In genomic region chr10:10845240-10845639, GRCh38 we compare ENCODE assay signal across 27 cellular contexts.
"Had no signal": no experiment of that assay in that cellular context is flagged by ENCODE, and none has a peak within 500 bp of the region (broad histone marks: within the 10 kb centered on the region; RNA-seq: fewer than 3 reads in every experiment).

No MANE protein-coding gene starts in this region.

- H3K9me3 ChIP-seq: ovary, prostate gland, testis, thyroid gland, transverse colon, upper lobe of left lung had no signal

- FAIRE-seq: islet of Langerhans, kidney had no signal

- H3K27ac ChIP-seq: left ventricle myocardium inferior, ovary, prostate gland, stomach, testis, thyroid gland had no signal

- ATAC-seq: lower lobe of right lung; naive thymus-derived CD4-positive, alpha-beta T cell; natural killer cell treated with Interleukin-12 subunit alpha and Interleukin-12 subunit beta and Interleukin-15 and Interleukin-18, amount 100 ng/mL, for 72 hours; right cardiac atrium; sciatic nerve; stimulated activated naive B cell treated with anti-CD40 and anti-IgM and Interleukin-4, amounts not matched to agents 10 μg/mL and 1 μg/mL and 100 μg/mL, for 72 hours; stimulated activated naive CD8-positive, alpha-beta T cell treated with anti-CD3 and anti-CD28 coated beads, Interleukin-15, Interleukin-2, amounts not matched to agents 100 U/mL and 50 U/mL, for 24 hours had no signal

- H3K4me3 ChIP-seq: left ventricle myocardium inferior, lower lobe of right lung, ovary, prostate gland, skin epidermis, stomach, testis, thyroid gland, transverse colon, upper lobe of left lung had no signal

- DNase-seq: hypothalamus; immature natural killer cell; kidney; left ventricle myocardium inferior; lower lobe of right lung; mammary epithelial cell; mesendoderm; naive thymus-derived CD4-positive, alpha-beta T cell; ovary; posterior cingulate gyrus; right cardiac atrium; stimulated activated CD4-positive, alpha-beta T cell treated with anti-CD3 and anti-CD28 coated beads, Interleukin-12 subunit alpha, Interleukin-12 subunit beta, amount 100 ng/mL, for 4 hours; stimulated activated CD4-positive, alpha-beta T cell treated with anti-CD3 and anti-CD28 coated beads, Interleukin-15, amount 100 ng/mL, for 24 hours; stimulated activated CD4-positive, alpha-beta T cell treated with anti-CD3 and anti-CD28 coated beads, Interleukin-2, amount 100 ng/mL, for 24 hours; stimulated activated CD4-positive, alpha-beta T cell treated with anti-CD3 and anti-CD28 coated beads, Interleukin-4, amount 100 ng/mL, for 1 hour; stimulated activated naive B cell treated with anti-CD40 and anti-IgM and Interleukin-4, amounts not matched to agents 10 μg/mL and 1 μg/mL and 100 μg/mL, for 72 hours; stimulated activated naive CD8-positive, alpha-beta T cell treated with anti-CD3 and anti-CD28 coated beads, Interleukin-15, Interleukin-2, amounts not matched to agents 100 U/mL and 50 U/mL, for 24 hours; stomach; testis; thyroid gland; transverse colon; upper lobe of left lung had no signal

- H3K36me3 ChIP-seq: left ventricle myocardium inferior, lower lobe of right lung, ovary, prostate gland, stomach, thyroid gland, transverse colon, upper lobe of left lung had no signal

- H3K4me1 ChIP-seq: lower lobe of right lung, prostate gland, stomach, testis, thyroid gland, upper lobe of left lung had no signal

- H3K27me3 ChIP-seq: ovary, stomach, testis, thyroid gland, transverse colon, upper lobe of left lung had no signal
